ENCODE assay signal across 32 cellular contexts in the genomic region with DNA sequence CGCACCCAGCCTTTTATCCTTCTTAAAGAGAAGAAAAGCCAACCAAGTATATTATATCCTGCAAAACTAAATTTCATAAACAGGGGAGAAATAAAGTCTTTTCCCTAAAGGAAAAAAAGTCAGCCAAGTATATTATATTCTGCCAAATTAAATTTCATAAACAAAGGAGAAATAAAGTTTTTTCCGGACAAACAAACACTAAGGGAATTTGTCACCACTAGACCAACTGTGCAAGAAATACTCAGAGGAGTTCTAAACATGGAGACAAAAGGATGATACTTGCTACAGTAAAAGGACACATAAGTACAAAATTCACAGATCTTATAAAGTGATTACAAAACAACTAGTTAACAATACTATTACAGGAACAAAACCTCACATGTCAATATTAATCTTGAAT. TPM values are rescaled to one million over a fixed set of nuclear protein-coding genes. Genes with fewer than 3 reads are reported as not detected.
"Had no signal": no experiment of that assay in that cellular context is flagged by ENCODE, and none has a peak within 500 bp of the region (broad histone marks: within the 10 kb centered on the region; RNA-seq: fewer than 3 reads in every experiment).

No MANE protein-coding gene starts in this region.

- H3K36me3 ChIP-seq: esophagus squamous epithelium, gastrocnemius medialis, heart right ventricle, left lung had no signal

- FAIRE-seq: colon, endometrium, islet of Langerhans, keratinocyte had no signal

- ATAC-seq: effector memory CD8-positive, alpha-beta T cell; esophagus mucosa; gastrocnemius medialis; heart right ventricle; left cardiac atrium; left lung; left ventricle myocardium superior; naive thymus-derived CD4-positive, alpha-beta T cell had no signal

- DNase-seq: effector CD8-positive, alpha-beta T cell; effector memory CD8-positive, alpha-beta T cell; endodermal cell; erythroblast; esophagus squamous epithelium; foreskin fibroblast; foreskin melanocyte; gastrocnemius medialis; glutamatergic neuron; head of caudate nucleus; heart right ventricle; hippocampal formation; left cardiac atrium; left lung; left ventricle myocardium superior; mammary epithelial cell; mesendoderm; midbrain; naive thymus-derived CD4-positive, alpha-beta T cell had no signal

- H3K4me3 ChIP-seq: coronary artery, esophagus squamous epithelium, gastrocnemius medialis, heart right ventricle, left lung, lung had no signal

- H3K27me3 ChIP-seq: gastrocnemius medialis, left lung had no signal

- H3K9me3 ChIP-seq: gastrocnemius medialis had no signal

- H3K4me1 ChIP-seq: esophagus squamous epithelium, gastrocnemius medialis, heart right ventricle, left lung had no signal

- H3K27ac ChIP-seq: coronary artery, epithelial cell of prostate, esophagus squamous epithelium, gastrocnemius medialis, heart right ventricle, left lung had no signal

RNA-seq across cellular contexts. Expression of a gene that starts 14.4 kb away (rescaled TPM):
- total RNA-seq: dermis microvascular lymphatic vessel endothelial cell; endodermal cell; glomerular endothelial cell; kidney epithelial cell; mammary epithelial cell; naive thymus-derived CD4-positive, alpha-beta T cell had no signal
- polyA plus RNA-seq: keratinocyte; mammary epithelial cell; naive thymus-derived CD4-positive, alpha-beta T cell had no signal

RNA-seq across cellular contexts. Expression of a gene that starts 31.9 kb away (rescaled TPM):
- total RNA-seq: dermis microvascular lymphatic vessel endothelial cell; endodermal cell; gastrocnemius medialis; glomerular endothelial cell; kidney epithelial cell; left ventricle myocardium superior; mammary epithelial cell; mononuclear cell; naive thymus-derived CD4-positive, alpha-beta T cell had no signal
- polyA plus RNA-seq: keratinocyte; mammary epithelial cell; naive thymus-derived CD4-positive, alpha-beta T cell had no signal

RNA-seq across cellular contexts. Expression of a gene that starts 40.3 kb away (rescaled TPM):
- total RNA-seq: dermis microvascular lymphatic vessel endothelial cell, endodermal cell, esophagus mucosa, glomerular endothelial cell, left ventricle myocardium superior, mammary epithelial cell had no signal
- polyA plus RNA-seq: keratinocyte; mammary epithelial cell; naive thymus-derived CD4-positive, alpha-beta T cell had no signal

RNA-seq across cellular contexts. Expression of a gene that starts 48.3 kb away (rescaled TPM):
- total RNA-seq: dermis microvascular lymphatic vessel endothelial cell; endodermal cell; esophagus squamous epithelium; gastrocnemius medialis; glomerular endothelial cell; heart right ventricle; kidney epithelial cell; left cardiac atrium; left ventricle myocardium superior; lower leg skin; mammary epithelial cell; mononuclear cell; naive thymus-derived CD4-positive, alpha-beta T cell had no signal
- polyA plus RNA-seq: heart right ventricle; keratinocyte; mammary epithelial cell; naive thymus-derived CD4-positive, alpha-beta T cell had no signal

RNA-seq across cellular contexts. Expression of a gene that starts 54.0 kb away (rescaled TPM):
- total RNA-seq: dermis microvascular lymphatic vessel endothelial cell, endodermal cell, esophagus mucosa, glomerular endothelial cell, kidney epithelial cell, mammary epithelial cell had no signal
- polyA plus RNA-seq: keratinocyte, mammary epithelial cell had no signal
